Comparison of ENCODE assay signal across 1 cellular context in genomic region chr9:130054428-130054786, GRCh38.
TF ChIP-seq lines count a peak whose summit lies in the region.

No MANE protein-coding gene starts in this region.

TF ChIP-seq in HCT116, 20 proteins besides CTCF, POLR2A, EP300 and RAD21 (continued from another document):
- TF ChIP-seq EGR1 (IDR thresholded peaks at IDR 0.05; ENCODE audit: low read depth) (no peak), POLR2AphosphoS5 (IDR thresholded peaks at IDR 0.05; ENCODE audit: low read depth, low read length) (no peak), SP1 (IDR thresholded peaks at IDR 0.05; ENCODE audit: low read depth) (no peak), CEBPB (IDR thresholded peaks at IDR 0.05; ENCODE audit: low read depth) (no peak)
